8 cellular contexts compared by ENCODE assay signal in genomic region chr13:39777527-39778061, GRCh38.
DNase-seq lines count a peak whose midpoint lies in the region; ATAC-seq and TF ChIP-seq lines count a peak whose summit lies in the region.

No MANE protein-coding gene starts in this region.

- DNase-seq in GM03348 (ENCODE audit: low spot score) (peak; percentile 76), fibroblast of the conjunctiva (ENCODE audit: low read depth) (peak; percentile 84), mesenteric fat pad (ENCODE audit: low spot score) (no peak), substantia nigra (lab: John Stamatoyannopoulos, UW) (no peak)
- peak; percentile 37 for DNase-seq in activated CD4-positive, CD25-positive, alpha-beta regulatory T cell treated with anti-CD3 and anti-CD28 coated beads, Interleukin-2, amount 50 U/mL, for 72 hours
- peak; percentile 38 to 53 for DNase-seq in stimulated activated CD8-positive, alpha-beta memory T cell treated with anti-CD3 and anti-CD28 coated beads, Interleukin-15, amount 100 ng/mL, for 48 hours (ENCODE audit: low read depth in 2 of 2)

- TF ChIP-seq EP300 in Ishikawa (IDR thresholded peaks at IDR 0.05; ENCODE audit: borderline replicate concordance): no peak

- no peak for ATAC-seq in HG03460 (IDR thresholded peaks at IDR 0.05; ENCODE audit: unreplicated experiment)

- TF ChIP-seq RAD21 in Ishikawa (IDR thresholded peaks at IDR 0.05; ENCODE audit: low read depth): peak; percentile 66

- no peak overlapping the region for H3K27ac ChIP-seq in substantia nigra (ENCODE audit: low read depth, low read length, poor library complexity, severe bottlenecking)

TF ChIP-seq in Ishikawa, 13 proteins besides CTCF, POLR2A, EP300 and RAD21:
- TF ChIP-seq FOXM1 (IDR thresholded peaks at IDR 0.05; ENCODE audit: borderline replicate concordance, low read depth) (no peak), CEBPB (IDR thresholded peaks at IDR 0.05) (peak; percentile 34; the same call in 1 of the 2 replicates)

Comparison
In these comparisons a context has a peak if more than half of its experiments do, and no peak if none do; other contexts are left out.
1. DNase-seq: peak in GM03348 (single experiment), activated CD4-positive, CD25-positive, alpha-beta regulatory T cell treated with anti-CD3 and anti-CD28 coated beads, Interleukin-2, amount 50 U/mL, for 72 hours (single experiment), fibroblast of the conjunctiva (single experiment) and stimulated activated CD8-positive, alpha-beta memory T cell treated with anti-CD3 and anti-CD28 coated beads, Interleukin-15, amount 100 ng/mL, for 48 hours (2 of 2); none in mesenteric fat pad (single experiment) and substantia nigra (0 of 49).